ENCODE assay signal across 15 cellular contexts in the genomic region with DNA sequence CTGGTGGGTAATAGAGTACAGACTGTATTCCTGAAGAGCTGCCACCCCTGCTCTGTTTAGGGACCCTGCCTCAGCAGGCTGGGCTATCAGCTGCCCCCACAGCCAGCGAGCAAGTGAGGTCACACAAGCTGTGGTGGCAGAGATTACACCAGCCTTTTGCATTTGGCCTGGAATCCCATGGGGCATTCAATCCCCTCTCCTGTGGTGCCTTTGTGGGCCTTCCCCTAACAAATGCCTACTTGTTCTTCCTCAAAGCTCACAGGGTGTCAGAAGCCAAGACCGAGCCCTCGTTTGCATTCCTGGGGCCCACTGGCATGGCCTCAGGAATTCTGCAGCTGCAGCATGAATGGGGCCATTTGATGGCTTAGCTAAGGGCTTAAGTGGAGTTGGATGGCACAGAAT.
A peak's percentile ranks its signal among the peaks of the same experiment; 100 is the strongest.
DNase-seq lines count a peak whose midpoint lies in the region; ATAC-seq and TF ChIP-seq lines count a peak whose summit lies in the region.
"Had no signal": no experiment of that assay in that cellular context is flagged by ENCODE, and none has a peak within 500 bp of the region (broad histone marks: within the 10 kb centered on the region; RNA-seq: fewer than 3 reads in every experiment).

No MANE protein-coding gene starts in this region.

- CTCF ChIA-PET in PC-3 (lab: Charles Lee) = no interaction called here

- peak overlapping the region in 3 of 4 donors; percentile 33 to 50 (median 33) for H3K27ac ChIP-seq in body of pancreas
- H3K27ac ChIP-seq in sigmoid colon = no peak overlapping the region
- H3K27ac ChIP-seq in PC-3 (ENCODE audit: low read length) = no peak overlapping the region
- no peak overlapping the region for H3K27ac ChIP-seq in WERI-Rb-1
- H3K27ac ChIP-seq: esophagus muscularis mucosa, transverse colon had no signal

- H3K4me2 ChIP-seq in PC-3 (ENCODE audit: low read length) = no peak overlapping the region

- H3F3A ChIP-seq in PC-3 (ENCODE audit: low read length, unreplicated experiment) = no peaks in the 10 kb centered on the region

- no peaks in the 10 kb centered on the region for H4K20me1 ChIP-seq in PC-3 (ENCODE audit: low read length)

- TF ChIP-seq POLR2A in body of pancreas (IDR thresholded peaks at IDR 0.05) (no peak), sigmoid colon (IDR thresholded peaks at IDR 0.05) (no peak)

- POLR2A ChIA-PET in PC-3 (lab: Charles Lee; ENCODE audit: unreplicated experiment) = no interaction called here

- H3K9ac ChIP-seq in PC-3 (ENCODE audit: low read length) = no peak overlapping the region

- no peak overlapping the region for H3K4me3 Mint-ChIP-seq in activated naive CD8-positive, alpha-beta T cell treated with anti-CD3 and anti-CD28 coated beads, Interleukin-2, amount 50 U/mL, for 24 hours
- H3K4me3 Mint-ChIP-seq: activated naive CD4-positive, alpha-beta T cell treated with anti-CD3 and anti-CD28 coated beads, Interleukin-2, amount 50 U/mL, for 24 hours; mesothelial cell of epicardium had no signal

- H3K4me3 ChIP-seq in H7 (ENCODE audit: insufficient read depth, low read depth, low read length) (no peak overlapping the region), body of pancreas (no peak overlapping the region), sigmoid colon (no peak overlapping the region), PC-3 (ENCODE audit: low read length) (no peak overlapping the region), WERI-Rb-1 (ENCODE audit: low read depth, low read length) (no peak overlapping the region)
- H3K4me3 ChIP-seq: esophagus muscularis mucosa, transverse colon had no signal

- H3K36me3 ChIP-seq in H7 (replicated peaks; ENCODE audit: control insufficient read depth, insufficient read depth, low read length) = no peaks in the 10 kb centered on the region
- H3K36me3 ChIP-seq in body of pancreas (replicated peaks in 1 of 2; ENCODE audit: insufficient read depth in 1 of 2, low read depth in 2 of 2) = no peaks in the 10 kb centered on the region
- no peaks in the 10 kb centered on the region for H3K36me3 ChIP-seq in sigmoid colon
- H3K36me3 ChIP-seq in PC-3 (ENCODE audit: low read depth, low read length) = no peaks in the 10 kb centered on the region
- no peaks in the 10 kb centered on the region for H3K36me3 ChIP-seq in WERI-Rb-1
- H3K36me3 ChIP-seq: esophagus muscularis mucosa, transverse colon had no signal

- ATAC-seq in body of pancreas (peak; percentile 68), PC-3 (no peak), HG02885 (IDR thresholded peaks at IDR 0.05; ENCODE audit: poor library complexity, unreplicated experiment) (no peak)
- no peak for ATAC-seq in activated naive CD8-positive, alpha-beta T cell treated with anti-CD3 and anti-CD28 coated beads, Interleukin-2, amount 50 U/mL, for 24 hours
- ATAC-seq: SK-N-SH treated with all-trans-retinoic acid at 6 μM for 48 hours had no signal

- no peaks in the 10 kb centered on the region for H3K79me2 ChIP-seq in PC-3 (ENCODE audit: low read length)

- H3K36me3 Mint-ChIP-seq in activated naive CD8-positive, alpha-beta T cell treated with anti-CD3 and anti-CD28 coated beads, Interleukin-2, amount 50 U/mL, for 24 hours (ENCODE audit: low read depth) = no peaks in the 10 kb centered on the region
- H3K36me3 Mint-ChIP-seq: activated naive CD4-positive, alpha-beta T cell treated with anti-CD3 and anti-CD28 coated beads, Interleukin-2, amount 50 U/mL, for 24 hours; mesothelial cell of epicardium had no signal

- WGBS in body of pancreas, 2 donors = 61 to 73% methylated on average over 3 of the region's 3 CpGs
- WGBS in sigmoid colon, 2 donors = 69 to 79% methylated on average over 3 of the region's 3 CpGs

- no TSS peak for BruUV-seq in PC-3 (replicated peaks; lab: Mats Ljungman, UMichigan)

- no peak for TF ChIP-seq EP300 in sigmoid colon (IDR thresholded peaks at IDR 0.05)

- H3K9me3 ChIP-seq in body of pancreas = no peaks in the 10 kb centered on the region
- H3K9me3 ChIP-seq in sigmoid colon = no peaks in the 10 kb centered on the region
- no peaks in the 10 kb centered on the region for H3K9me3 ChIP-seq in PC-3 (ENCODE audit: low read length)
- H3K9me3 ChIP-seq in WERI-Rb-1 (ENCODE audit: severe bottlenecking) = no peaks in the 10 kb centered on the region
- H3K9me3 ChIP-seq: esophagus muscularis mucosa, transverse colon had no signal

- peak; percentile 59 for DNase-seq in H7
- DNase-seq in body of pancreas = peak; percentile 17 to 33 (median 28)
- peak; percentile 54 for DNase-seq in iPS-NIHi11 (ENCODE audit: low spot score)
- DNase-seq in sigmoid colon = peak; percentile 73
- DNase-seq in PC-3 = no peak
- no peak for DNase-seq in WERI-Rb-1
- DNase-seq in activated naive CD8-positive, alpha-beta T cell treated with anti-CD3 and anti-CD28 coated beads, Interleukin-2, amount 50 U/mL, for 24 hours = no peak
- DNase-seq: activated CD4-positive, CD25-positive, alpha-beta regulatory T cell; MV-4-11; transverse colon had no signal

- H3K27me3 Mint-ChIP-seq in activated naive CD8-positive, alpha-beta T cell treated with anti-CD3 and anti-CD28 coated beads, Interleukin-2, amount 50 U/mL, for 24 hours = peaks cover 12% of the 10 kb centered on the region

- no peaks in the 10 kb centered on the region for H3K9me3 Mint-ChIP-seq in activated naive CD8-positive, alpha-beta T cell treated with anti-CD3 and anti-CD28 coated beads, Interleukin-2, amount 50 U/mL, for 24 hours
- H3K9me3 Mint-ChIP-seq: activated naive CD4-positive, alpha-beta T cell treated with anti-CD3 and anti-CD28 coated beads, Interleukin-2, amount 50 U/mL, for 24 hours; mesothelial cell of epicardium had no signal

- H3K27me3 ChIP-seq in H7 (ENCODE audit: control insufficient read depth, insufficient read depth, low read length) = peaks cover 14% of the 10 kb centered on the region; the same call in 1 of the 2 replicates
- H3K27me3 ChIP-seq in body of pancreas = no peaks in the 10 kb centered on the region
- no peaks in the 10 kb centered on the region for H3K27me3 ChIP-seq in sigmoid colon
- H3K27me3 ChIP-seq in PC-3 (ENCODE audit: low read length) = peaks cover 13% of the 10 kb centered on the region
- H3K27me3 ChIP-seq in WERI-Rb-1 (ENCODE audit: insufficient read depth, low read depth, severe bottlenecking) = no peaks in the 10 kb centered on the region
- H3K27me3 ChIP-seq: transverse colon had no signal

- no peak overlapping the region for H3K27ac Mint-ChIP-seq in activated naive CD8-positive, alpha-beta T cell treated with anti-CD3 and anti-CD28 coated beads, Interleukin-2, amount 50 U/mL, for 24 hours
- H3K27ac Mint-ChIP-seq: activated naive CD4-positive, alpha-beta T cell treated with anti-CD3 and anti-CD28 coated beads, Interleukin-2, amount 50 U/mL, for 24 hours; mesothelial cell of epicardium had no signal

- no peaks in the 10 kb centered on the region for H3K4me1 Mint-ChIP-seq in activated naive CD8-positive, alpha-beta T cell treated with anti-CD3 and anti-CD28 coated beads, Interleukin-2, amount 50 U/mL, for 24 hours
- H3K4me1 Mint-ChIP-seq: activated naive CD4-positive, alpha-beta T cell treated with anti-CD3 and anti-CD28 coated beads, Interleukin-2, amount 50 U/mL, for 24 hours had no signal

- intact Hi-C loops in body of pancreas (cut with DNase I) (no loop called here), sigmoid colon (cut with DNase I) (no loop called here), PC-3 (cut with micrococcal nuclease) (no loop called here)

- H2AFZ ChIP-seq in PC-3 (ENCODE audit: low read length) = no peak overlapping the region

- no peaks in the 10 kb centered on the region for H3K9me2 ChIP-seq in PC-3 (replicated peaks; ENCODE audit: low read length)

- peaks cover 11% of the 10 kb centered on the region for H3K4me1 ChIP-seq in body of pancreas
- peaks cover 0 to 17% (median 4%) of the 10 kb centered on the region in 4 donors for H3K4me1 ChIP-seq in sigmoid colon
- H3K4me1 ChIP-seq in PC-3 (ENCODE audit: insufficient read depth, low read length) = no peaks in the 10 kb centered on the region
- H3K4me1 ChIP-seq: transverse colon had no signal

- no peak for TF ChIP-seq CTCF in body of pancreas (IDR thresholded peaks at IDR 0.05)
- TF ChIP-seq CTCF in sigmoid colon (IDR thresholded peaks at IDR 0.05) = no peak
- TF ChIP-seq CTCF in PC-3 (conservative IDR thresholded peaks at IDR 0.05; ENCODE audit: low read depth, low read length) = no peak
- no peak for TF ChIP-seq CTCF in WERI-Rb-1 (IDR thresholded peaks at IDR 0.05; ENCODE audit: low read depth, low read length)

Comparison
In these comparisons a context has a peak if more than half of its experiments do, and no peak if none do; other contexts are left out.
1. DNase-seq: peak in H7 (single experiment), body of pancreas (4 of 4), iPS-NIHi11 (single experiment) and sigmoid colon (single experiment); none in PC-3 (single experiment), WERI-Rb-1 (single experiment) and activated naive CD8-positive, alpha-beta T cell treated with anti-CD3 and anti-CD28 coated beads, Interleukin-2, amount 50 U/mL, for 24 hours (single experiment).
2. H3K27ac ChIP-seq: peak in body of pancreas (3 of 4); none in sigmoid colon (0 of 4), PC-3 (single experiment) and WERI-Rb-1 (single experiment).